8 cellular contexts compared by ENCODE assay signal in the genomic region with DNA sequence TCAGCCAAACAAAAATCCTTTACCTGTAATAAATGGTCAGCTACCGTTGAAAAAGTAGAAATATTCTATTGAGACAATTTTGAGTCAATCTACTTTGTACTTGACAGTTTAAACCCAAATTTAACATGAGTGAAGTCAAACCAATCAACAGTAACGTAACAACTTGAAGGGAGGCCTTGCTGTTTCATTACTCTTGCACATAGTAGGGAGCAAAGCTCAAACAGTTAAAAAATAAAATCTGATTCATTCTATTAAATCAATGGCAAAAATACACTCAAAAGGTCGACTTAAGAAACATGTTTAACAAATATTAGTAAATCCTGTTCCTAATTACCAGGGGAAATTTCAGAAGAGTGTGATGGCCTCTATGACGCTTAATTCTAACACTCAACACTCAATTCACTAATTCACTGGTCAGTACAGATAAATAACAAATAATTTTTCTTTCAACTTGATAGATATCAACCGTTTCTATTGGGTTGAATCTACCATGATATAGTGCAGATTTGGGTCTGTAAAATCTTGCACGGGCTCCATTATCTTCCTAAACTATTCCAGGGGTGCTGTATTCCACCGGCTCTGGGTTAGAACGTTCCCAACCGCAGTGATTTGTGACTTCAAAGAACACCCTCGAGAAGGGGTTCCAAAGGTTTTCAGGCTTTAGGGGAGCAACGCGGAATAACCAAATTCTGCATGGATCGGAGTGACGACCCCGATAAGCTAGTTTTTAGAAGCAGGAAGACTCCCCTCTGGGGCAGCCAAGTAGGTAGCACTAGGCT. TPM values are rescaled to one million over a fixed set of nuclear protein-coding genes. Genes with fewer than 3 reads are reported as not detected.
DNase-seq lines count a peak whose midpoint lies in the region; ATAC-seq and TF ChIP-seq lines count a peak whose summit lies in the region.

No MANE protein-coding gene starts in this region.

- H3K4me3 ChIP-seq in AG04450 (ENCODE audit: low read depth, low read length): peak overlapping the region; percentile 75
- peak overlapping the region; percentile 69 for H3K4me3 ChIP-seq in Jurkat, Clone E6-1 (ENCODE audit: low read length)
- peak overlapping the region; percentile 83 for H3K4me3 ChIP-seq in colonic mucosa
- H3K4me3 ChIP-seq in naive thymus-derived CD4-positive, alpha-beta T cell (ENCODE audit: low read length): peak overlapping the region; percentile 65

- TF ChIP-seq CTCF in AG04450 (IDR thresholded peaks at IDR 0.05; ENCODE audit: low read depth, low read length): no peak
- TF ChIP-seq CTCF in colonic mucosa (IDR thresholded peaks at IDR 0.05): no peak

- no peaks in the 10 kb centered on the region for H3K27me3 ChIP-seq in AG04450 (ENCODE audit: control insufficient read depth, insufficient read depth, low read length)
- no peaks in the 10 kb centered on the region for H3K27me3 ChIP-seq in colonic mucosa
- no peaks in the 10 kb centered on the region for H3K27me3 ChIP-seq in naive thymus-derived CD4-positive, alpha-beta T cell (ENCODE audit: control insufficient read depth in 2 of 2, insufficient read depth in 2 of 2, low read length in 2 of 2)

- peak overlapping the region; percentile 89 to 90 for H3K9ac ChIP-seq in colonic mucosa (ENCODE audit: low read depth in 2 of 2, low read length in 2 of 2)

- no peaks in the 10 kb centered on the region for H3K36me3 ChIP-seq in colonic mucosa
- H3K36me3 ChIP-seq in naive thymus-derived CD4-positive, alpha-beta T cell (ENCODE audit: control insufficient read depth in 2 of 3, insufficient read depth in 3 of 3, low read length in 3 of 3): no peaks in the 10 kb centered on the region

- POLR2A ChIA-PET in AG04450 (lab: Yijun Ruan, JAX): interaction anchor here (1.3 kb wide), 1 partner anchor 9 kb away, joined by 6 read pairs; no protein-coding TSS in a partner anchor
- POLR2A ChIA-PET in naive thymus-derived CD4-positive, alpha-beta T cell (lab: Charles Lee): interaction anchor here (0.7 to 2.8 kb wide), 14 partner anchors 10 to 1028 kb away, joined by 3 to 22 read pairs (median 5); partner anchors contain the start of genes COA6, IRF2BP2, RBM34 and TOMM20

- peaks cover 0 to 8% (median 0%) of the 10 kb centered on the region in 5 donors for H3K36me3 Mint-ChIP-seq in naive thymus-derived CD4-positive, alpha-beta T cell

- H3K4me1 Mint-ChIP-seq in naive thymus-derived CD4-positive, alpha-beta T cell: peaks cover 20 to 55% (median 50%) of the 10 kb centered on the region in 7 donors

- intact Hi-C loops in colonic mucosa (cut with DNase I): no loop called here
- intact Hi-C loops in naive thymus-derived CD4-positive, alpha-beta T cell (cut with micrococcal nuclease): loop anchor here (1.0 to 10.0 kb wide), 14 partner anchors 10 to 1389 kb away; partner anchors contain the start of genes ARID4B (in 2 of the 2), B3GALNT2 (in 2 of the 2), COA6 (in 2 of the 2) and GGPS1 (in 2 of the 2)

- DNase-seq in AG04450 (ENCODE audit: low read depth, low spot score) (no peak), colonic mucosa (no peak), NCI-H526 treated with DMSO at 0.1 percent for 48 hours (lab: John Stamatoyannopoulos, UW) (no peak), NK-92 (lab: John Stamatoyannopoulos, UW; ENCODE audit: unreplicated experiment) (no peak)
- no peak for DNase-seq in Jurkat, Clone E6-1 (ENCODE audit: low read depth, low spot score)
- DNase-seq in naive thymus-derived CD4-positive, alpha-beta T cell: no peak

- CTCF ChIA-PET in AG04450 (lab: Charles Lee): interaction anchor here (0.7 kb wide), 2 partner anchors 573 to 616 kb away, joined by 3 to 7 read pairs; no protein-coding TSS in a partner anchor
- CTCF ChIA-PET in naive thymus-derived CD4-positive, alpha-beta T cell (lab: Charles Lee): interaction anchor here (1.0 kb wide), 1 partner anchor 9 kb away, joined by 3 read pairs; no protein-coding TSS in a partner anchor

- peaks cover 0 to 2% (median 0%) of the 10 kb centered on the region in 11 donors for H3K9me3 Mint-ChIP-seq in naive thymus-derived CD4-positive, alpha-beta T cell

- H3K4me1 ChIP-seq in colonic mucosa: peaks cover 4% of the 10 kb centered on the region
- H3K4me1 ChIP-seq in naive thymus-derived CD4-positive, alpha-beta T cell (ENCODE audit: control insufficient read depth in 2 of 2, insufficient read depth in 2 of 2, low read length in 2 of 2): peaks cover 0 to 26% of the 10 kb centered on the region in 2 donors

- peak overlapping the region; percentile 73 to 95 (median 85) for H3K27ac Mint-ChIP-seq in naive thymus-derived CD4-positive, alpha-beta T cell

- H3K27me3 Mint-ChIP-seq in naive thymus-derived CD4-positive, alpha-beta T cell: peaks cover 0 to 9% (median 0%) of the 10 kb centered on the region in 5 donors

- H3K27ac ChIP-seq in AG04450 (ENCODE audit: low read depth, low read length): no peak overlapping the region
- H3K27ac ChIP-seq in colonic mucosa: peak overlapping the region; percentile 84
- H3K27ac ChIP-seq in naive thymus-derived CD4-positive, alpha-beta T cell (ENCODE audit: low read depth, low read length): peak overlapping the region; percentile 71

- H3K9me3 ChIP-seq in AG04450 (ENCODE audit: control insufficient read depth, insufficient read depth, low read length) (no peaks in the 10 kb centered on the region), colonic mucosa (no peaks in the 10 kb centered on the region)
- no peaks in the 10 kb centered on the region for H3K9me3 ChIP-seq in naive thymus-derived CD4-positive, alpha-beta T cell (ENCODE audit: control insufficient read depth in 2 of 3, low read length in 3 of 3)

- H3K4me3 Mint-ChIP-seq in naive thymus-derived CD4-positive, alpha-beta T cell: peak overlapping the region; percentile 82 to 90 (median 90)

- ATAC-seq in naive thymus-derived CD4-positive, alpha-beta T cell: no peak
- ATAC-seq in GM19395 (IDR thresholded peaks at IDR 0.05; ENCODE audit: unreplicated experiment) (no peak), GM18519 (IDR thresholded peaks at IDR 0.05; ENCODE audit: low FRiP score, unreplicated experiment) (no peak)

RNA-seq across cellular contexts. Expression of gene TARBP1, which starts 1.4 kb away (rescaled TPM):
- 19.4 and 22.6 TPM in 2 replicates for polyA plus RNA-seq in AG04450 (2011; rRNA removed)
- 11.2 and 14.5 TPM in 2 replicates for polyA minus RNA-seq in AG04450 (2011; rRNA and poly(A)+ RNA removed)
- 48.5 TPM for polyA plus RNA-seq in Jurkat, Clone E6-1 (2012; ENCODE audit: insufficient read depth, insufficient read length)
- total RNA-seq in colonic mucosa: 10 to 100 TPM; 19.6 to 23.1 TPM
- 10 to 100 TPM; 45.8 to 49.6 (median 47.5) TPM for total RNA-seq in naive thymus-derived CD4-positive, alpha-beta T cell
- 10 to 100 TPM; 22.9 to 28.4 TPM for polyA plus RNA-seq in naive thymus-derived CD4-positive, alpha-beta T cell
